8 cellular contexts compared by ENCODE assay signal in genomic region chr6:26122793-26123674, GRCh38. TPM values are rescaled to one million over a fixed set of nuclear protein-coding genes. Genes with fewer than 3 reads are reported as not detected.
DNase-seq lines count a peak whose midpoint lies in the region; ATAC-seq, FAIRE-seq and TF ChIP-seq lines count a peak whose summit lies in the region.

No MANE protein-coding gene starts in this region.

- FAIRE-seq in HTR-8/SVneo (lab: Jason Lieb, UNC) (no peak), H1 (lab: Jason Lieb, UNC) (peak; percentile 69)

- H2AFZ ChIP-seq in H1 (ENCODE audit: low read length): no peak overlapping the region

- TF ChIP-seq EP300 in H1 (IDR thresholded peaks at IDR 0.05; ENCODE audit: borderline replicate concordance in 1 of 2, low read depth in 2 of 2, low read length in 2 of 2): peak in 1 of 2 experiments; percentile 98; a peak in 2 of 3 replicates

- no peaks in the 10 kb centered on the region for H3K79me1 ChIP-seq in H1 (ENCODE audit: low read depth, low read length)

- peaks cover 1 to 9% (median 4%) of the 10 kb centered on the region in 4 experiments; a peak in 4 of 7 replicates for H3K4me1 ChIP-seq in H1 (replicated peaks in 1 of 4; ENCODE audit: control insufficient read depth in 3 of 4, insufficient read depth in 4 of 4, low read length in 3 of 4)

- H3K27ac ChIP-seq in H1 (ENCODE audit: low read depth, low read length): peak overlapping the region; percentile 91

- H3K4me2 ChIP-seq in H1 (ENCODE audit: insufficient read depth in 1 of 2, low read depth in 2 of 2, low read length in 2 of 2): peak overlapping the region; percentile 71 to 80

- H4K20me1 ChIP-seq in H1 (replicated peaks in 1 of 2; ENCODE audit: control insufficient read depth in 1 of 2, insufficient read depth in 2 of 2, low read length in 2 of 2): peaks cover 7 to 13% of the 10 kb centered on the region in 2 experiments

- POLR2A ChIA-PET in H1 (lab: Charles Lee; ENCODE audit: partially characterized antibody): interaction anchor here (0.8 to 17.3 kb wide), 50 partner anchors 9 to 1774 kb away, joined by 3 to 1244 read pairs (median 26); partner anchors contain the start of gene HFE

- no peaks in the 10 kb centered on the region for H3K36me3 ChIP-seq in H1 (ENCODE audit: control insufficient read depth in 2 of 4, insufficient read depth in 4 of 4, low read length in 3 of 4)

- no peak overlapping the region for H3K23ac ChIP-seq in H1 (ENCODE audit: insufficient read length)

- H2BK15ac ChIP-seq in H1 (ENCODE audit: low read length): no peak overlapping the region

- no peaks in the 10 kb centered on the region for H3K27me3 ChIP-seq in H1 (replicated peaks in 1 of 4; ENCODE audit: control insufficient read depth in 3 of 4, extremely low read depth in 1 of 4, insufficient read depth in 3 of 4, low read length in 3 of 4)

- no peak overlapping the region for H3K4ac ChIP-seq in H1 (replicated peaks; ENCODE audit: insufficient read length, low read depth, low read length)

- no peak overlapping the region; the same call in 1 of the 2 replicates for H4K8ac ChIP-seq in H1 (ENCODE audit: extremely low read depth, insufficient read depth, low read length)

- peak overlapping the region; percentile 94 for H2BK5ac ChIP-seq in H1 (ENCODE audit: low read depth, low read length)

- peaks cover 13% of the 10 kb centered on the region for H3K27me3 Mint-ChIP-seq in activated CD8-positive, alpha-beta memory T cell treated with anti-CD3 and anti-CD28 coated beads, Interleukin-2, amount 10 ng/mL, durations not matched to agents 7 days and 5 days
- no peaks in the 10 kb centered on the region for H3K27me3 Mint-ChIP-seq in memory B cell

- H3K79me2 ChIP-seq in H1 (ENCODE audit: control insufficient read depth in 1 of 2, insufficient read depth in 2 of 2, low read length in 2 of 2): peaks cover 0 to 36% of the 10 kb centered on the region in 2 experiments; a peak in 3 of 4 replicates

- CTCF ChIA-PET in activated CD8-positive, alpha-beta memory T cell treated with anti-CD3 and anti-CD28 coated beads, Interleukin-2, amount 10 ng/mL, durations not matched to agents 7 days and 5 days (lab: Charles Lee): interaction anchor here (0.6 to 6.4 kb wide), 13 partner anchors 14 to 128 kb away, joined by 3 to 101 read pairs (median 6); a partner anchor contains a TSS
- CTCF ChIA-PET in H1 (lab: Charles Lee; ENCODE audit: partially characterized antibody): interaction anchor here (0.8 to 1.7 kb wide), 5 partner anchors 19 to 97 kb away, joined by 3 to 6 read pairs (median 4); no protein-coding TSS in a partner anchor

- peak overlapping the region; percentile 79 for H3K18ac ChIP-seq in H1 (ENCODE audit: extremely low read depth, low read length)

- peaks cover 40% of the 10 kb centered on the region for H3K4me1 Mint-ChIP-seq in activated CD8-positive, alpha-beta memory T cell treated with anti-CD3 and anti-CD28 coated beads, Interleukin-2, amount 10 ng/mL, durations not matched to agents 7 days and 5 days
- H3K4me1 Mint-ChIP-seq in memory B cell: peaks cover 24% of the 10 kb centered on the region

- peak overlapping the region; percentile 100 for H3K27ac Mint-ChIP-seq in activated CD8-positive, alpha-beta memory T cell treated with anti-CD3 and anti-CD28 coated beads, Interleukin-2, amount 10 ng/mL, durations not matched to agents 7 days and 5 days
- peak overlapping the region; percentile 99 for H3K27ac Mint-ChIP-seq in memory B cell

- peak; percentile 94 for DNase-seq in COLO829 (ENCODE audit: low spot score)
- peak; percentile 85 for DNase-seq in HTR-8/SVneo (ENCODE audit: insufficient read length, low spot score)
- peak; percentile 99 for DNase-seq in NOMO-1 treated with DMSO at 0.1 percent for 48 hours (lab: John Stamatoyannopoulos, UW; ENCODE audit: unreplicated experiment)
- peak; percentile 98 for DNase-seq in activated CD8-positive, alpha-beta memory T cell treated with anti-CD3 and anti-CD28 coated beads, Interleukin-2, amount 10 ng/mL, durations not matched to agents 7 days and 5 days
- DNase-seq in H1 (ENCODE audit: low read depth in 1 of 2, low spot score in 2 of 2): peak; percentile 84 to 95
- peak; percentile 80 to 89 for DNase-seq in memory B cell (ENCODE audit: low spot score in 2 of 2)
- DNase-seq in stimulated activated CD8-positive, alpha-beta memory T cell treated with anti-CD3 and anti-CD28 coated beads, Interleukin-12 subunit alpha, Interleukin-12 subunit beta, amount 100 ng/mL, for 1 hour (ENCODE audit: low read depth): peak; percentile 88

- peak overlapping the region; percentile 53; the same call in 1 of the 2 replicates for H2BK12ac ChIP-seq in H1 (ENCODE audit: low read depth, low read length)

- H3K56ac ChIP-seq in H1 (replicated peaks; ENCODE audit: insufficient read length, low read depth, low read length): peak overlapping the region; percentile 86

- H3K36me3 Mint-ChIP-seq in activated CD8-positive, alpha-beta memory T cell treated with anti-CD3 and anti-CD28 coated beads, Interleukin-2, amount 10 ng/mL, durations not matched to agents 7 days and 5 days: peaks cover 42% of the 10 kb centered on the region
- H3K36me3 Mint-ChIP-seq in memory B cell: peaks cover 25% of the 10 kb centered on the region

- peak overlapping the region; percentile 76 for H2BK120ac ChIP-seq in H1 (replicated peaks; ENCODE audit: low read depth, low read length)

- WGBS in H1 (ENCODE audit: extremely low coverage in 1 of 2, insufficient coverage in 1 of 2, insufficient read length in 1 of 2, insufficient replicate concordance in 2 of 2, low coverage in 1 of 2, low lambda C conversion rate in 2 of 2, missing lambda C conversion rate in 1 of 2), 2 experiments: 2% methylated on average over 38 of the region's 38 CpGs; no CpG with 5 or more reads in 1 of the 2 experiments

- H2AK5ac ChIP-seq in H1 (ENCODE audit: low read depth, low read length): no peak overlapping the region; the same call in 1 of the 2 replicates

- no peak for TF ChIP-seq RAD21 in H1 (IDR thresholded peaks at IDR 0.05 in 1 of 2, conservative IDR thresholded peaks at IDR 0.05 in 1 of 2; ENCODE audit: low read depth in 2 of 2, low read length in 2 of 2)

- peak overlapping the region; percentile 65 to 99 (median 93) for H3K9ac ChIP-seq in H1 (replicated peaks in 1 of 4; ENCODE audit: extremely low read depth in 1 of 4, low read depth in 3 of 4, low read length in 3 of 4)

- ATAC-seq in GM21367 (IDR thresholded peaks at IDR 0.05; ENCODE audit: unreplicated experiment) (peak; percentile 38), memory B cell (ENCODE audit: low read depth) (peak; percentile 65)
- ATAC-seq in activated CD8-positive, alpha-beta memory T cell treated with anti-CD3 and anti-CD28 coated beads, Interleukin-2, amount 10 ng/mL, durations not matched to agents 7 days and 5 days: peak; percentile 48

- peak overlapping the region; percentile 59 for H4K91ac ChIP-seq in H1 (replicated peaks; ENCODE audit: insufficient read length, low read length)

- H3K4me3 ChIP-seq in H1 (ENCODE audit: extremely low read depth in 1 of 4, insufficient read depth in 2 of 4, low read depth in 3 of 4, low read length in 4 of 4): peak overlapping the region; percentile 82 to 100 (median 98)

- no peak for TF ChIP-seq CTCF in H1 (IDR thresholded peaks at IDR 0.05; ENCODE audit: control extremely low read depth in 1 of 3, insufficient read depth in 1 of 3, low read depth in 1 of 3, low read length in 3 of 3)

- peak overlapping the region; percentile 99 for H3K4me3 Mint-ChIP-seq in activated CD8-positive, alpha-beta memory T cell treated with anti-CD3 and anti-CD28 coated beads, Interleukin-2, amount 10 ng/mL, durations not matched to agents 7 days and 5 days
- H3K4me3 Mint-ChIP-seq in memory B cell: peak overlapping the region; percentile 97

- TF ChIP-seq POLR2A in H1 (IDR thresholded peaks at IDR 0.05; ENCODE audit: control extremely low read depth in 1 of 2, low read depth in 2 of 2, low read length in 2 of 2): peak; percentile 96 to 97

- H3K14ac ChIP-seq in H1 (ENCODE audit: insufficient read length): no peak overlapping the region

- H3K9me3 Mint-ChIP-seq in activated CD8-positive, alpha-beta memory T cell treated with anti-CD3 and anti-CD28 coated beads, Interleukin-2, amount 10 ng/mL, durations not matched to agents 7 days and 5 days (ENCODE audit: low read depth): no peaks in the 10 kb centered on the region
- peaks cover 3% of the 10 kb centered on the region for H3K9me3 Mint-ChIP-seq in memory B cell

- H4K5ac ChIP-seq in H1 (ENCODE audit: insufficient read length, low read depth, low read length): peak overlapping the region; percentile 20

- H3K23me2 ChIP-seq in H1 (ENCODE audit: low read depth, low read length): no peaks in the 10 kb centered on the region; the same call in 1 of the 2 replicates

- no peak overlapping the region for H2BK20ac ChIP-seq in H1 (ENCODE audit: low read length)

- no peaks in the 10 kb centered on the region for H3K9me3 ChIP-seq in H1 (ENCODE audit: insufficient read depth in 2 of 2, low read depth in 1 of 2, low read length in 1 of 2)

TF ChIP-seq in H1, 55 proteins besides CTCF, POLR2A, EP300 and RAD21 (continues in another document):
- TF ChIP-seq CBX8 (IDR thresholded peaks at IDR 0.05; ENCODE audit: borderline replicate concordance, low read depth, low read length): no peak
- no peak; the same call in 1 of the 2 replicates for TF ChIP-seq EGR1 (IDR thresholded peaks at IDR 0.05; ENCODE audit: borderline replicate concordance, low read depth, low read length)
- TF ChIP-seq EZH2 (IDR thresholded peaks at IDR 0.05; ENCODE audit: low read depth, low read length, severe bottlenecking): no peak
- TF ChIP-seq SP2 (IDR thresholded peaks at IDR 0.05; ENCODE audit: low read length): peak; percentile 49
- peak; percentile 96 for TF ChIP-seq YY1 (IDR thresholded peaks at IDR 0.05; ENCODE audit: low read depth, low read length)
- TF ChIP-seq CEBPB (IDR thresholded peaks at IDR 0.05; ENCODE audit: low read depth, low read length): no peak
- peak; percentile 96 to 98 for TF ChIP-seq SIN3A (conservative IDR thresholded peaks at IDR 0.05 in 1 of 2, IDR thresholded peaks at IDR 0.05 in 1 of 2; ENCODE audit: low read depth in 1 of 2, low read length in 2 of 2)

RNA-seq across cellular contexts. Expression of gene HFE, which starts 35.8 kb away (rescaled TPM):
- 1 to 10 TPM; 1.6 to 3.4 TPM for total RNA-seq in activated CD8-positive, alpha-beta memory T cell treated with anti-CD3 and anti-CD28 coated beads, Interleukin-2, amount 10 ng/mL, durations not matched to agents 7 days and 5 days
- 1.6 and 2.0 TPM in 2 replicates for total RNA-seq in H1 (2021; fragmentation: NEBNext Ultra II Directional; extraction: Animal tissue kit (Norgen Biotek cat#: 25700))
- 0.80 and 1.6 TPM in 2 replicates for polyA plus RNA-seq in H1 (2011; rRNA removed)
- 2.0 TPM for polyA plus RNA-seq in H1 (2011; cell fraction: cytosol; rRNA removed)
- polyA plus RNA-seq in H1 (2011; cell fraction: nucleus; rRNA removed): 2.1 TPM
- 1.9 to 3.3 TPM (median 2.0 TPM) in 4 replicates for polyA plus RNA-seq in H1 (2012, experiment 1 of 2)
- 0.33 TPM for polyA plus RNA-seq in H1 (2012, experiment 2 of 2)
- polyA plus RNA-seq in H1 (2013, experiment 1 of 2): 0.95 TPM
- 1.4 TPM for polyA plus RNA-seq in H1 (2013, experiment 2 of 2)
- 3.2 and 3.4 TPM in 2 replicates for polyA minus RNA-seq in H1 (2011; rRNA and poly(A)+ RNA removed)
- polyA minus RNA-seq in H1 (2011; cell fraction: cytosol; rRNA and poly(A)+ RNA removed): 1.5 TPM
- polyA minus RNA-seq in H1 (2011; cell fraction: nucleus; rRNA and poly(A)+ RNA removed): 3.6 TPM

Comparison
In these comparisons a context has a peak if more than half of its experiments do, and no peak if none do; other contexts are left out.
1. Peak in every context shown above with its lines: DNase-seq, ATAC-seq, H3K4me3 ChIP-seq and H3K27ac ChIP-seq.